ENCODE assay signal across 1 cellular context in genomic region chr2:100291152-100291970, GRCh38.
TF ChIP-seq lines count a peak whose summit lies in the region.

No MANE protein-coding gene starts in this region.

TF ChIP-seq in K562, 482 proteins besides CTCF, POLR2A, EP300 and RAD21 (continued from another document and continues in another):
- TF ChIP-seq, protein P1, sequence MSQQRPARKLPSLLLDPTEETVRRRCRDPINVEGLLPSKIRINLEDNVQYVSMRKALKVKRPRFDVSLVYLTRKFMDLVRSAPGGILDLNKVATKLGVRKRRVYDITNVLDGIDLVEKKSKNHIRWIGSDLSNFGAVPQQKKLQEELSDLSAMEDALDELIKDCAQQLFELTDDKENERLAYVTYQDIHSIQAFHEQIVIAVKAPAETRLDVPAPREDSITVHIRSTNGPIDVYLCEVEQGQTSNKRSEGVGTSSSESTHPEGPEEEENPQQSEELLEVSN (IDR thresholded peaks at IDR 0.05; ENCODE audit: borderline replicate concordance in 1 of 2, extremely low read depth in 1 of 2, insufficient read depth in 1 of 2, insufficient read length in 1 of 2, low read depth in 1 of 2, low read length in 1 of 2, poor library complexity in 1 of 2, severe bottlenecking in 1 of 2) = peak in 1 of 2 experiments; percentile 20
- no peak for TF ChIP-seq COPS2 (conservative IDR thresholded peaks at IDR 0.05)
- TF ChIP-seq PHTF2 (CRISPR knock-in tag; IDR thresholded peaks at IDR 0.05) = no peak
- TF ChIP-seq CEBPG (CRISPR knock-in tag; IDR thresholded peaks at IDR 0.05) = peak; percentile 94
- peak; percentile 90 to 92 for TF ChIP-seq CEBPG (tag; conservative IDR thresholded peaks at IDR 0.05 in 1 of 2, IDR thresholded peaks at IDR 0.05 in 1 of 2)
- no peak for TF ChIP-seq GATAD2B (IDR thresholded peaks at IDR 0.05; ENCODE audit: borderline replicate concordance)
- no peak for TF ChIP-seq ZNF696 (CRISPR knock-in tag; conservative IDR thresholded peaks at IDR 0.05)
- peak in 1 of 2 experiments; percentile 78; a peak in 2 of 4 replicates for TF ChIP-seq HDAC1 (IDR thresholded peaks at IDR 0.05)
- TF ChIP-seq RUNX1 (IDR thresholded peaks at IDR 0.05; ENCODE audit: low read depth) = peak; percentile 74; the same call in 1 of the 2 replicates
- TF ChIP-seq PHF21A (IDR thresholded peaks at IDR 0.05; ENCODE audit: borderline replicate concordance, low read depth) = no peak
- TF ChIP-seq, protein P2, sequence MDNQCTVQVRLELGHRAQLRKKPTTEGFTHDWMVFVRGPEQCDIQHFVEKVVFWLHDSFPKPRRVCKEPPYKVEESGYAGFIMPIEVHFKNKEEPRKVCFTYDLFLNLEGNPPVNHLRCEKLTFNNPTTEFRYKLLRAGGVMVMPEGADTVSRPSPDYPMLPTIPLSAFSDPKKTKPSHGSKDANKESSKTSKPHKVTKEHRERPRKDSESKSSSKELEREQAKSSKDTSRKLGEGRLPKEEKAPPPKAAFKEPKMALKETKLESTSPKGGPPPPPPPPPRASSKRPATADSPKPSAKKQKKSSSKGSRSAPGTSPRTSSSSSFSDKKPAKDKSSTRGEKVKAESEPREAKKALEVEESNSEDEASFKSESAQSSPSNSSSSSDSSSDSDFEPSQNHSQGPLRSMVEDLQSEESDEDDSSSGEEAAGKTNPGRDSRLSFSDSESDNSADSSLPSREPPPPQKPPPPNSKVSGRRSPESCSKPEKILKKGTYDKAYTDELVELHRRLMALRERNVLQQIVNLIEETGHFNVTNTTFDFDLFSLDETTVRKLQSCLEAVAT (IDR thresholded peaks at IDR 0.05) = peak in 1 of 2 experiments; percentile 2; a peak in 1 of 4 replicates
- TF ChIP-seq ZNF583 (CRISPR knock-in tag; IDR thresholded peaks at IDR 0.05) = no peak
- TF ChIP-seq, protein P3, sequence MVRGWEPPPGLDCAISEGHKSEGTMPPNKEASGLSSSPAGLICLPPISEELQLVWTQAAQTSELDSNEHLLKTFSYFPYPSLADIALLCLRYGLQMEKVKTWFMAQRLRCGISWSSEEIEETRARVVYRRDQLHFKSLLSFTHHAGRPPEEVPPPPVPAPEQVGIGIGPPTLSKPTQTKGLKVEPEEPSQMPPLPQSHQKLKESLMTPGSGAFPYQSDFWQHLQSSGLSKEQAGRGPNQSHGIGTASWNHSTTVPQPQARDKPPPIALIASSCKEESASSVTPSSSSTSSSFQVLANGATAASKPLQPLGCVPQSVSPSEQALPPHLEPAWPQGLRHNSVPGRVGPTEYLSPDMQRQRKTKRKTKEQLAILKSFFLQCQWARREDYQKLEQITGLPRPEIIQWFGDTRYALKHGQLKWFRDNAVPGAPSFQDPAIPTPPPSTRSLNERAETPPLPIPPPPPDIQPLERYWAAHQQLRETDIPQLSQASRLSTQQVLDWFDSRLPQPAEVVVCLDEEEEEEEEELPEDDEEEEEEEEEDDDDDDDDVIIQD (CRISPR knock-in tag; IDR thresholded peaks at IDR 0.05) = no peak
- no peak for TF ChIP-seq IFI16 (CRISPR knock-in tag; IDR thresholded peaks at IDR 0.05)
- no peak for TF ChIP-seq ZBTB1 (CRISPR knock-in tag; IDR thresholded peaks at IDR 0.05; ENCODE audit: borderline replicate concordance, low read depth)
- TF ChIP-seq, protein P4, sequence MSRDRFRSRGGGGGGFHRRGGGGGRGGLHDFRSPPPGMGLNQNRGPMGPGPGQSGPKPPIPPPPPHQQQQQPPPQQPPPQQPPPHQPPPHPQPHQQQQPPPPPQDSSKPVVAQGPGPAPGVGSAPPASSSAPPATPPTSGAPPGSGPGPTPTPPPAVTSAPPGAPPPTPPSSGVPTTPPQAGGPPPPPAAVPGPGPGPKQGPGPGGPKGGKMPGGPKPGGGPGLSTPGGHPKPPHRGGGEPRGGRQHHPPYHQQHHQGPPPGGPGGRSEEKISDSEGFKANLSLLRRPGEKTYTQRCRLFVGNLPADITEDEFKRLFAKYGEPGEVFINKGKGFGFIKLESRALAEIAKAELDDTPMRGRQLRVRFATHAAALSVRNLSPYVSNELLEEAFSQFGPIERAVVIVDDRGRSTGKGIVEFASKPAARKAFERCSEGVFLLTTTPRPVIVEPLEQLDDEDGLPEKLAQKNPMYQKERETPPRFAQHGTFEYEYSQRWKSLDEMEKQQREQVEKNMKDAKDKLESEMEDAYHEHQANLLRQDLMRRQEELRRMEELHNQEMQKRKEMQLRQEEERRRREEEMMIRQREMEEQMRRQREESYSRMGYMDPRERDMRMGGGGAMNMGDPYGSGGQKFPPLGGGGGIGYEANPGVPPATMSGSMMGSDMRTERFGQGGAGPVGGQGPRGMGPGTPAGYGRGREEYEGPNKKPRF (IDR thresholded peaks at IDR 0.05; ENCODE audit: low read depth, low read length) = no peak
- 0 out of 2 replicates have a peak, but pooled peaks have one; percentile 22 for TF ChIP-seq RB1 (IDR thresholded peaks at IDR 0.05; ENCODE audit: low read depth)
- TF ChIP-seq CBX3 (IDR thresholded peaks at IDR 0.05; ENCODE audit: borderline replicate concordance in 1 of 2, low read length in 2 of 2) = 0 out of 3 replicates have a peak, but pooled peaks of 1 of the 2 experiments have one; percentile 13
- no peak for TF ChIP-seq CBX5 (IDR thresholded peaks at IDR 0.05; ENCODE audit: borderline replicate concordance, low read depth)
- TF ChIP-seq ZNF143 (CRISPR knock-in tag; IDR thresholded peaks at IDR 0.05) = no peak
- TF ChIP-seq, protein P5, sequence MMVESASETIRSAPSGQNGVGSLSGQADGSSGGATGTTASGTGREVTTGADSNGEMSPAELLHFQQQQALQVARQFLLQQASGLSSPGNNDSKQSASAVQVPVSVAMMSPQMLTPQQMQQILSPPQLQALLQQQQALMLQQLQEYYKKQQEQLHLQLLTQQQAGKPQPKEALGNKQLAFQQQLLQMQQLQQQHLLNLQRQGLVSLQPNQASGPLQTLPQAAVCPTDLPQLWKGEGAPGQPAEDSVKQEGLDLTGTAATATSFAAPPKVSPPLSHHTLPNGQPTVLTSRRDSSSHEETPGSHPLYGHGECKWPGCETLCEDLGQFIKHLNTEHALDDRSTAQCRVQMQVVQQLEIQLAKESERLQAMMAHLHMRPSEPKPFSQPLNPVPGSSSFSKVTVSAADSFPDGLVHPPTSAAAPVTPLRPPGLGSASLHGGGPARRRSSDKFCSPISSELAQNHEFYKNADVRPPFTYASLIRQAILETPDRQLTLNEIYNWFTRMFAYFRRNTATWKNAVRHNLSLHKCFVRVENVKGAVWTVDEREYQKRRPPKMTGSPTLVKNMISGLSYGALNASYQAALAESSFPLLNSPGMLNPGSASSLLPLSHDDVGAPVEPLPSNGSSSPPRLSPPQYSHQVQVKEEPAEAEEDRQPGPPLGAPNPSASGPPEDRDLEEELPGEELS (CRISPR knock-in tag; IDR thresholded peaks at IDR 0.05; ENCODE audit: borderline replicate concordance) = no peak
- TF ChIP-seq SMARCA5 (IDR thresholded peaks at IDR 0.05) = peak; percentile 61; the same call in 1 of the 2 replicates
- no peak for TF ChIP-seq ZNF511 (CRISPR knock-in tag; IDR thresholded peaks at IDR 0.05)
- TF ChIP-seq ZNF644 (tag; IDR thresholded peaks at IDR 0.05; ENCODE audit: low read depth) = peak; percentile 13; the same call in 1 of the 2 replicates
- TF ChIP-seq ZBED1 (IDR thresholded peaks at IDR 0.05) = 0 out of 2 replicates have a peak, but pooled peaks have one; percentile 47
- TF ChIP-seq ZNF232 (CRISPR knock-in tag; IDR thresholded peaks at IDR 0.05) = no peak
- no peak for TF ChIP-seq BDP1 (IDR thresholded peaks at IDR 0.05; ENCODE audit: insufficient read depth, insufficient read length)
- TF ChIP-seq, protein P6, sequence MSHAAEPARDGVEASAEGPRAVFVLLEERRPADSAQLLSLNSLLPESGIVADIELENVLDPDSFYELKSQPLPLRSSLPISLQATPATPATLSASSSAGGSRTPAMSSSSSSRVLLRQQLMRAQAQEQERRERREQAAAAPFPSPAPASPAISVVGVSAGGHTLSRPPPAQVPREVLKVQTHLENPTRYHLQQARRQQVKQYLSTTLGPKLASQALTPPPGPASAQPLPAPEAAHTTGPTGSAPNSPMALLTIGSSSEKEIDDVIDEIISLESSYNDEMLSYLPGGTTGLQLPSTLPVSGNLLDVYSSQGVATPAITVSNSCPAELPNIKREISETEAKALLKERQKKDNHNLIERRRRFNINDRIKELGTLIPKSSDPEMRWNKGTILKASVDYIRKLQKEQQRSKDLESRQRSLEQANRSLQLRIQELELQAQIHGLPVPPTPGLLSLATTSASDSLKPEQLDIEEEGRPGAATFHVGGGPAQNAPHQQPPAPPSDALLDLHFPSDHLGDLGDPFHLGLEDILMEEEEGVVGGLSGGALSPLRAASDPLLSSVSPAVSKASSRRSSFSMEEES (CRISPR knock-in tag; IDR thresholded peaks at IDR 0.05) = no peak
- no peak for TF ChIP-seq KLF1 (tag; IDR thresholded peaks at IDR 0.05)
- TF ChIP-seq SETDB1 (IDR thresholded peaks at IDR 0.05; ENCODE audit: low read length) = no peak
- no peak for TF ChIP-seq E2F4 (CRISPR knock-in tag; IDR thresholded peaks at IDR 0.05; ENCODE audit: low read depth)
- TF ChIP-seq ATF4 (CRISPR knock-in tag; IDR thresholded peaks at IDR 0.05) = peak; percentile 83
- no peak for TF ChIP-seq ILK (tag; IDR thresholded peaks at IDR 0.05; ENCODE audit: borderline replicate concordance, low read depth)
- TF ChIP-seq SIX5 (IDR thresholded peaks at IDR 0.05; ENCODE audit: borderline replicate concordance in 1 of 2, insufficient read depth in 1 of 2, low read depth in 1 of 2, low read length in 2 of 2) = 0 out of 4 replicates have a peak, but pooled peaks of 1 of the 2 experiments have one; percentile 12
- peak; percentile 92 for TF ChIP-seq ZNF175 (CRISPR knock-in tag; IDR thresholded peaks at IDR 0.05; ENCODE audit: low read depth)
- TF ChIP-seq RERE (CRISPR knock-in tag; IDR thresholded peaks at IDR 0.05; ENCODE audit: borderline replicate concordance) = no peak
- TF ChIP-seq ETV5 (CRISPR knock-in tag; IDR thresholded peaks at IDR 0.05; ENCODE audit: low read depth) = peak; percentile 53; the same call in 1 of the 2 replicates
- TF ChIP-seq ZNF384 (IDR thresholded peaks at IDR 0.05; ENCODE audit: low read depth, low read length) = peak; percentile 92
- TF ChIP-seq NBN (IDR thresholded peaks at IDR 0.05; ENCODE audit: low read depth) = 0 out of 2 replicates have a peak, but pooled peaks have one; percentile 50
- no peak for TF ChIP-seq TGIF2 (CRISPR knock-in tag; IDR thresholded peaks at IDR 0.05)
- 0 out of 2 replicates have a peak, but pooled peaks have one; percentile 21 for TF ChIP-seq ESRRB (CRISPR knock-in tag; IDR thresholded peaks at IDR 0.05; ENCODE audit: borderline replicate concordance)
